ENCODE assay signal across 1 cellular context in genomic region chr5:41903892-41904799, GRCh38.
TF ChIP-seq lines count a peak whose summit lies in the region.

Gene RIMOC1 (plus strand): TSS chr5:41904344. CDS start chr5:41904368, 24 bp downstream.

TF ChIP-seq in K562, 482 proteins besides CTCF, POLR2A, EP300 and RAD21 (continued from another document and continues in another):
- no peak for TF ChIP-seq PRMT5 (CRISPR knock-in tag; IDR thresholded peaks at IDR 0.05)
- peak; percentile 90 for TF ChIP-seq RHOXF2B (CRISPR knock-in tag; conservative IDR thresholded peaks at IDR 0.05)
- TF ChIP-seq POLR2G (IDR thresholded peaks at IDR 0.05; ENCODE audit: low read depth, low read length): peak; percentile 98
- 0 out of 2 replicates have a peak, but pooled peaks have one; percentile 65 for TF ChIP-seq PREB (CRISPR knock-in tag; IDR thresholded peaks at IDR 0.05)
- TF ChIP-seq ZMIZ1 (IDR thresholded peaks at IDR 0.05; ENCODE audit: low read depth in 2 of 2, low read length in 2 of 2): no peak
- no peak for TF ChIP-seq ZNF354B (CRISPR knock-in tag; IDR thresholded peaks at IDR 0.05)
- TF ChIP-seq DNMT1 (IDR thresholded peaks at IDR 0.05): 0 out of 2 replicates have a peak, but pooled peaks have one; percentile 70
- TF ChIP-seq NCOR1 (IDR thresholded peaks at IDR 0.05): peak; percentile 69
- no peak; the same call in 1 of the 2 replicates for TF ChIP-seq ZBTB49 (CRISPR knock-in tag; IDR thresholded peaks at IDR 0.05; ENCODE audit: borderline replicate concordance)
- peak; percentile 91; the same call in 1 of the 2 replicates for TF ChIP-seq CBX1 (IDR thresholded peaks at IDR 0.05; ENCODE audit: low read depth)
- peak; percentile 93 for TF ChIP-seq ETV5 (CRISPR knock-in tag; IDR thresholded peaks at IDR 0.05; ENCODE audit: low read depth)
- TF ChIP-seq REST (CRISPR knock-in tag; IDR thresholded peaks at IDR 0.05; ENCODE audit: low read depth): peak; percentile 88; the same call in 1 of the 2 replicates
- no peak for TF ChIP-seq ZNF609 (CRISPR knock-in tag; IDR thresholded peaks at IDR 0.05; ENCODE audit: borderline replicate concordance)
- TF ChIP-seq DMBX1 (CRISPR knock-in tag; IDR thresholded peaks at IDR 0.05; ENCODE audit: borderline replicate concordance): peak; percentile 60; the same call in 1 of the 2 replicates
- TF ChIP-seq ZKSCAN8 (CRISPR knock-in tag; IDR thresholded peaks at IDR 0.05): no peak
- peak; percentile 84 to 90 for TF ChIP-seq E2F6 (IDR thresholded peaks at IDR 0.05; ENCODE audit: borderline replicate concordance in 1 of 2, extremely low read depth in 1 of 2, insufficient read depth in 1 of 2, insufficient read length in 1 of 2, low read depth in 1 of 2, low read length in 1 of 2, poor library complexity in 1 of 2, severe bottlenecking in 1 of 2)
- no peak for TF ChIP-seq RBM14 (IDR thresholded peaks at IDR 0.05; ENCODE audit: borderline replicate concordance, insufficient read depth, low read depth, low read length)
- no peak for TF ChIP-seq TFAM (CRISPR knock-in tag; conservative IDR thresholded peaks at IDR 0.05)
- peak; percentile 72; the same call in 1 of the 2 replicates for TF ChIP-seq HES1 (IDR thresholded peaks at IDR 0.05; ENCODE audit: low read depth)
- TF ChIP-seq XRCC4 (IDR thresholded peaks at IDR 0.05; ENCODE audit: extremely low read depth, insufficient read depth, insufficient read length): no peak
- peak; percentile 29 for TF ChIP-seq SMARCE1 (IDR thresholded peaks at IDR 0.05)
- peak; percentile 99 for TF ChIP-seq GTF2E2 (tag; IDR thresholded peaks at IDR 0.05)
- peak; percentile 39; the same call in 1 of the 2 replicates for TF ChIP-seq MTA2 (IDR thresholded peaks at IDR 0.05; ENCODE audit: low read depth)
- peak; percentile 44; the same call in 1 of the 2 replicates for TF ChIP-seq ZBTB7A (IDR thresholded peaks at IDR 0.05; ENCODE audit: borderline replicate concordance, control insufficient read depth, low read depth, low read length)
- peak; percentile 83 for TF ChIP-seq FOXJ2 (tag; IDR thresholded peaks at IDR 0.05)
- peak; percentile 82 for TF ChIP-seq GABPB1 (CRISPR knock-in tag; IDR thresholded peaks at IDR 0.05)
- no peak for TF ChIP-seq PTTG1 (tag; IDR thresholded peaks at IDR 0.05; ENCODE audit: low read depth)
- TF ChIP-seq ZNF280B (CRISPR knock-in tag; IDR thresholded peaks at IDR 0.05): no peak
- TF ChIP-seq ZNF561 (CRISPR knock-in tag; conservative IDR thresholded peaks at IDR 0.05): no peak
- TF ChIP-seq SAP30 (IDR thresholded peaks at IDR 0.05; ENCODE audit: borderline replicate concordance, insufficient read depth, low read depth, low read length, poor library complexity, severe bottlenecking): peak; percentile 94
- TF ChIP-seq ZBTB12 (CRISPR knock-in tag; IDR thresholded peaks at IDR 0.05): peak; percentile 43; the same call in 1 of the 2 replicates
- no peak for TF ChIP-seq ZFP30 (CRISPR knock-in tag; IDR thresholded peaks at IDR 0.05; ENCODE audit: borderline replicate concordance)
- TF ChIP-seq SNIP1 (IDR thresholded peaks at IDR 0.05; ENCODE audit: low read depth): no peak
- TF ChIP-seq FOXM1 (IDR thresholded peaks at IDR 0.05; ENCODE audit: low read depth): peak; percentile 15; the same call in 1 of the 2 replicates
- TF ChIP-seq FOXM1 (CRISPR knock-in tag; IDR thresholded peaks at IDR 0.05; ENCODE audit: low read depth): peak; percentile 7; the same call in 1 of the 2 replicates
